ENCODE assay signal across 10 cellular contexts in the genomic region with DNA sequence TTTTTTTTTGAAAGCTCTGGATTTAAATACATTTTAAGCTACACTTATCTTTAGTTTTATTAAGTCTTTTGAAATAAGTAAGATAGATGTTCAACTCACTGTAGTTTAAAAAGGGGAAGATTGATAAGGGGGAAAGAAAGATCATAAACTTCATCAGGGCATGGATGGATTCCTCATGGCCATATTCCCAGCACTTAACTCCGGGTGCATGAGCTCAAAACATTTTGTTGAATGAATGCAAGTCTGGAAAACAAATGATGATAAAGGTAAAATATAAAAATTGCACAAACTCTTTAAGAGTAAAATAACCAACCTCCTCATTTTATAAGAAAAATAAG. TPM values are rescaled to one million over a fixed set of nuclear protein-coding genes. Genes with fewer than 3 reads are reported as not detected.
DNase-seq lines count a peak whose midpoint lies in the region; FAIRE-seq and TF ChIP-seq lines count a peak whose summit lies in the region.
"Had no signal": no experiment of that assay in that cellular context is flagged by ENCODE, and none has a peak within 500 bp of the region (broad histone marks: within the 10 kb centered on the region; RNA-seq: fewer than 3 reads in every experiment).

No MANE protein-coding gene starts in this region.

- intact Hi-C loops in activated naive CD4-positive, alpha-beta T cell treated with anti-CD3 and anti-CD28 coated beads for 36 hours (cut with micrococcal nuclease) = loop anchor here (1.0 to 10.0 kb wide), 9 partner anchors 10 to 710 kb away; partner anchors contain the start of gene WASHC3
- intact Hi-C loops in activated CD4-positive, alpha-beta memory T cell treated with anti-CD3 and anti-CD28 coated beads for 36 hours (cut with micrococcal nuclease) = loop anchor here (1.0 to 10.0 kb wide), 6 partner anchors 183 to 1060 kb away; partner anchors contain the start of genes NUP37 and PARPBP
- intact Hi-C loops in transverse colon (cut with DNase I; ENCODE audit: low total_unique reads) = loop anchor here (5.0 kb wide), 1 partner anchor 542 kb away; no protein-coding TSS in a partner anchor

- no peak for DNase-seq in activated naive CD4-positive, alpha-beta T cell treated with anti-CD3 and anti-CD28 coated beads for 36 hours
- DNase-seq in activated naive CD4-positive, alpha-beta T cell (lab: John Stamatoyannopoulos, UW) = no peak
- DNase-seq in activated CD4-positive, alpha-beta memory T cell treated with anti-CD3 and anti-CD28 coated beads for 36 hours = no peak
- DNase-seq in frontal cortex (ENCODE audit: low spot score in 2 of 2) (no peak), transverse colon (no peak), dedifferentiated amniotic fluid mesenchymal stem cell (ENCODE audit: extremely low spot score) (no peak), CD1c-positive myeloid dendritic cell (ENCODE audit: extremely low spot score) (no peak), urothelium cell line (ENCODE audit: low spot score) (no peak)

- TF ChIP-seq EP300 in transverse colon (IDR thresholded peaks at IDR 0.05; ENCODE audit: low read depth) = no peak

- H3K9me3 ChIP-seq in transverse colon = no peaks in the 10 kb centered on the region
- H3K9me3 ChIP-seq: neutrophil had no signal

- WGBS in transverse colon (ENCODE audit: low coverage in 1 of 2), 2 donors = 45 to 66% methylated on average over 1 of the region's 1 CpG

- POLR2A ChIA-PET in activated CD4-positive, alpha-beta memory T cell treated with anti-CD3 and anti-CD28 coated beads for 36 hours (lab: Charles Lee) = interaction anchor here (1.7 kb wide), 1 partner anchor 14 kb away, joined by 4 read pairs; no protein-coding TSS in a partner anchor

- CTCF ChIA-PET in activated naive CD4-positive, alpha-beta T cell treated with anti-CD3 and anti-CD28 coated beads for 36 hours (lab: Charles Lee) = interaction anchor here (0.5 to 1.9 kb wide), 6 partner anchors 11 to 549 kb away, joined by 3 to 8 read pairs (median 4); no protein-coding TSS in a partner anchor
- CTCF ChIA-PET in activated CD4-positive, alpha-beta memory T cell treated with anti-CD3 and anti-CD28 coated beads for 36 hours (lab: Charles Lee) = interaction anchor here (1.1 to 2.3 kb wide), 6 partner anchors 13 to 543 kb away, joined by 3 to 13 read pairs (median 5); no protein-coding TSS in a partner anchor

- H3K36me3 ChIP-seq in transverse colon = no peaks in the 10 kb centered on the region
- H3K36me3 ChIP-seq: neutrophil had no signal

- no peaks in the 10 kb centered on the region for H3K36me3 Mint-ChIP-seq in activated naive CD4-positive, alpha-beta T cell treated with anti-CD3 and anti-CD28 coated beads for 36 hours (ENCODE audit: low read depth)
- H3K36me3 Mint-ChIP-seq in activated CD4-positive, alpha-beta memory T cell treated with anti-CD3 and anti-CD28 coated beads for 36 hours = no peaks in the 10 kb centered on the region

- peaks cover 22% of the 10 kb centered on the region for H3K4me1 Mint-ChIP-seq in activated naive CD4-positive, alpha-beta T cell treated with anti-CD3 and anti-CD28 coated beads for 36 hours (ENCODE audit: low read depth)
- H3K4me1 Mint-ChIP-seq in activated CD4-positive, alpha-beta memory T cell treated with anti-CD3 and anti-CD28 coated beads for 36 hours (ENCODE audit: low read depth) = peaks cover 17% of the 10 kb centered on the region

- in situ Hi-C loops in transverse colon (cut with MboI; ENCODE audit: low pct_ligation_motif_present in 1 of 4, low pct_unique_long_range_greater_than_20kb in 1 of 4, low sequenced_read_pairs in 3 of 4) = loop anchor here (10.0 to 25.0 kb wide), 3 partner anchors 540 to 550 kb away; no protein-coding TSS in a partner anchor

- peak overlapping the region in 1 of 4 donors; percentile 15 for H3K4me3 ChIP-seq in transverse colon

- peaks cover 7% of the 10 kb centered on the region for H3K27me3 Mint-ChIP-seq in activated naive CD4-positive, alpha-beta T cell treated with anti-CD3 and anti-CD28 coated beads for 36 hours (ENCODE audit: low read depth)
- peaks cover 3% of the 10 kb centered on the region for H3K27me3 Mint-ChIP-seq in activated CD4-positive, alpha-beta memory T cell treated with anti-CD3 and anti-CD28 coated beads for 36 hours

- H3K27me3 ChIP-seq in transverse colon = no peaks in the 10 kb centered on the region

- peak overlapping the region; percentile 32 for H3K4me3 Mint-ChIP-seq in activated naive CD4-positive, alpha-beta T cell treated with anti-CD3 and anti-CD28 coated beads for 36 hours
- no peak overlapping the region for H3K4me3 Mint-ChIP-seq in activated CD4-positive, alpha-beta memory T cell treated with anti-CD3 and anti-CD28 coated beads for 36 hours

- TF ChIP-seq POLR2A in transverse colon (IDR thresholded peaks at IDR 0.05) = no peak

- peak overlapping the region; percentile 87 for H3K27ac Mint-ChIP-seq in activated naive CD4-positive, alpha-beta T cell treated with anti-CD3 and anti-CD28 coated beads for 36 hours
- H3K27ac Mint-ChIP-seq in activated CD4-positive, alpha-beta memory T cell treated with anti-CD3 and anti-CD28 coated beads for 36 hours = peak overlapping the region; percentile 76

- TF ChIP-seq CTCF in transverse colon (IDR thresholded peaks at IDR 0.05) = no peak

- FAIRE-seq in frontal cortex (lab: Jason Lieb, UNC) = peak; percentile 31
- FAIRE-seq in urothelium cell line (lab: Jason Lieb, UNC) = no peak
- FAIRE-seq: HepG2 had no signal

- peak overlapping the region in 3 of 4 donors; percentile 36 to 60 (median 37) for H3K27ac ChIP-seq in transverse colon
- H3K27ac ChIP-seq: neutrophil had no signal

- H3K4me1 ChIP-seq in transverse colon = peaks cover 0 to 20% (median 3%) of the 10 kb centered on the region in 4 donors

- H3K9me3 Mint-ChIP-seq in activated naive CD4-positive, alpha-beta T cell treated with anti-CD3 and anti-CD28 coated beads for 36 hours = no peaks in the 10 kb centered on the region
- no peaks in the 10 kb centered on the region for H3K9me3 Mint-ChIP-seq in activated CD4-positive, alpha-beta memory T cell treated with anti-CD3 and anti-CD28 coated beads for 36 hours

RNA-seq across cellular contexts. Expression of gene IGF1, which starts 4.3 kb away (rescaled TPM):
- not detected for total RNA-seq in activated naive CD4-positive, alpha-beta T cell treated with anti-CD3 and anti-CD28 coated beads for 36 hours
- total RNA-seq in activated CD4-positive, alpha-beta memory T cell treated with anti-CD3 and anti-CD28 coated beads for 36 hours = not detected
- 2.9 TPM for total RNA-seq in frontal cortex
- 10 to 100 TPM in 1 of 4 donors, 1 to 10 TPM in 3; 2.2 to 15.5 (median 5.4) TPM for total RNA-seq in transverse colon
- total RNA-seq: HepG2 had no signal
